Comparison of ENCODE assay signal across 31 cellular contexts in the genomic region with DNA sequence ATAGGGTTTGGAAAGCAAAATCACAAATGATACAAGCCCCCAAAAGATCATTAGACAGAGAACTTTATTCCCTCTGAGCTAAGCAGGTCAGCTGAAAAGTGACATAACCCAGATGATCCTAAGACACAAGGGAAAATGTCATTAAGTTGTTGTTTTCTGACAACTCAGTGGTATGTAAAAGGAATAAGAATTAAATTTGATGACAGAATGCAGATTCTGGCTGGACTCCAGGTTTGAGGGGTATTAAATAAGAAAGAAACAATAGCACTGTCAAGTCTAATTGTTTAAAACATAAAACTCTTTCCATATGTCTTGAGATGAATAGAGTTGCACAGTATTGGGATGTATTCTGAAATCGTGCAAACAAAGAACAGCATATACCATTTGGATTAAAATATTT.
"Had no signal": no experiment of that assay in that cellular context is flagged by ENCODE, and none has a peak within 500 bp of the region (broad histone marks: within the 10 kb centered on the region; RNA-seq: fewer than 3 reads in every experiment).

No MANE protein-coding gene starts in this region.

- H3K27ac Mint-ChIP-seq: natural killer cell; nephron; neural progenitor cell; progenitor cell of endocrine pancreas; stimulated activated memory B cell treated with anti-CD40 and anti-IgM and Interleukin-4, amounts not matched to agents 10 μg/mL and 1 μg/mL and 100 μg/mL, for 72 hours; stimulated activated naive CD8-positive, alpha-beta T cell treated with anti-CD3 and anti-CD28 coated beads, Interleukin-15, amount 100 ng/mL, for 72 hours; type B pancreatic cell had no signal

- H3K9me3 ChIP-seq: ovary, psoas muscle, right lobe of liver, sigmoid colon, suprapubic skin, testis, tibial artery, transverse colon, upper lobe of right lung, uterus had no signal

- H3K4me3 Mint-ChIP-seq: natural killer cell; nephron; neural progenitor cell; stimulated activated memory B cell treated with anti-CD40 and anti-IgM and Interleukin-4, amounts not matched to agents 10 μg/mL and 1 μg/mL and 100 μg/mL, for 72 hours; stimulated activated naive CD8-positive, alpha-beta T cell treated with anti-CD3 and anti-CD28 coated beads, Interleukin-15, amount 100 ng/mL, for 72 hours; type B pancreatic cell had no signal

- H3K4me3 ChIP-seq: neural progenitor cell, ovary, psoas muscle, right lobe of liver, sigmoid colon, smooth muscle cell, spleen, suprapubic skin, testis, tibial artery, transverse colon, upper lobe of right lung, uterus had no signal

- DNase-seq: natural killer cell; occipital lobe; ovary; posterior cingulate gyrus; psoas muscle; right cardiac atrium; right lobe of liver; sigmoid colon; spleen; stimulated activated CD4-positive, alpha-beta T cell treated with anti-CD3 and anti-CD28 coated beads, Interleukin-12 subunit alpha, Interleukin-12 subunit beta, amount 100 ng/mL, for 4 hours; stimulated activated CD4-positive, alpha-beta T cell treated with anti-CD3 and anti-CD28 coated beads, Interleukin-1b, Interleukin-23, amount 100 ng/mL, for 48 hours; stimulated activated CD4-positive, alpha-beta T cell treated with anti-CD3 and anti-CD28 coated beads, Interleukin-4, amount 100 ng/mL, for 1 hour; stimulated activated CD4-positive, alpha-beta T cell treated with anti-CD3 and anti-CD28 coated beads, Interleukin-4, amount 100 ng/mL, for 4 hours; stimulated activated CD8-positive, alpha-beta memory T cell treated with anti-CD3 and anti-CD28 coated beads, Interleukin-4, amount 100 ng/mL, for 48 hours; stimulated activated naive CD4-positive, alpha-beta T cell; stimulated activated naive CD8-positive, alpha-beta T cell treated with anti-CD3 and anti-CD28 coated beads, Interleukin-15, amount 100 ng/mL, for 72 hours; stimulated activated naive CD8-positive, alpha-beta T cell treated with anti-CD3 and anti-CD28 coated beads, Interleukin-15, Interleukin-2, amounts not matched to agents 100 U/mL and 50 U/mL, for 24 hours; substantia nigra; testis; tibial artery; transverse colon; upper lobe of right lung; uterus had no signal

- H3K9me3 Mint-ChIP-seq: nephron; neural progenitor cell; stimulated activated naive CD8-positive, alpha-beta T cell treated with anti-CD3 and anti-CD28 coated beads, Interleukin-15, amount 100 ng/mL, for 72 hours; type B pancreatic cell had no signal

- H3K27ac ChIP-seq: neural progenitor cell, ovary, parathyroid adenoma, psoas muscle, right lobe of liver, sigmoid colon, spleen, suprapubic skin, testis, tibial artery, transverse colon, upper lobe of right lung, uterus had no signal

- H3K36me3 Mint-ChIP-seq: neural progenitor cell; stimulated activated memory B cell treated with anti-CD40 and anti-IgM and Interleukin-4, amounts not matched to agents 10 μg/mL and 1 μg/mL and 100 μg/mL, for 72 hours; type B pancreatic cell had no signal

- H3K27me3 ChIP-seq: neural progenitor cell, ovary, right lobe of liver, sigmoid colon, spleen, suprapubic skin, testis, tibial artery, transverse colon, upper lobe of right lung, uterus had no signal

- H2AFZ ChIP-seq: neural progenitor cell, parathyroid adenoma had no signal

- H3K4me1 Mint-ChIP-seq: natural killer cell; nephron; stimulated activated memory B cell treated with anti-CD40 and anti-IgM and Interleukin-4, amounts not matched to agents 10 μg/mL and 1 μg/mL and 100 μg/mL, for 72 hours; stimulated activated naive CD8-positive, alpha-beta T cell treated with anti-CD3 and anti-CD28 coated beads, Interleukin-15, amount 100 ng/mL, for 72 hours had no signal

- H3K4me1 ChIP-seq: parathyroid adenoma, psoas muscle, right lobe of liver, sigmoid colon, spleen, suprapubic skin, testis, tibial artery, transverse colon, upper lobe of right lung, uterus had no signal

- H3K27me3 Mint-ChIP-seq: progenitor cell of endocrine pancreas; stimulated activated memory B cell treated with anti-CD40 and anti-IgM and Interleukin-4, amounts not matched to agents 10 μg/mL and 1 μg/mL and 100 μg/mL, for 72 hours; stimulated activated naive CD8-positive, alpha-beta T cell treated with anti-CD3 and anti-CD28 coated beads, Interleukin-15, amount 100 ng/mL, for 72 hours; type B pancreatic cell had no signal

- ATAC-seq: natural killer cell; psoas muscle; right cardiac atrium; right lobe of liver; stimulated activated memory B cell treated with anti-CD40 and anti-IgM and Interleukin-4, amounts not matched to agents 10 μg/mL and 1 μg/mL and 100 μg/mL, for 72 hours; stimulated activated naive CD8-positive, alpha-beta T cell treated with anti-CD3 and anti-CD28 coated beads, Interleukin-15, amount 100 ng/mL, for 72 hours; stimulated activated naive CD8-positive, alpha-beta T cell treated with anti-CD3 and anti-CD28 coated beads, Interleukin-15, Interleukin-2, amounts not matched to agents 100 U/mL and 50 U/mL, for 24 hours; upper lobe of right lung had no signal

- H3K4me2 ChIP-seq: neural progenitor cell, smooth muscle cell had no signal

- H3K79me2 ChIP-seq: parathyroid adenoma had no signal

- H3K36me3 ChIP-seq: neural progenitor cell, ovary, right lobe of liver, sigmoid colon, spleen, suprapubic skin, tibial artery, transverse colon, upper lobe of right lung, uterus had no signal
